Comparison of ENCODE assay signal across 19 cellular contexts in the genomic region with DNA sequence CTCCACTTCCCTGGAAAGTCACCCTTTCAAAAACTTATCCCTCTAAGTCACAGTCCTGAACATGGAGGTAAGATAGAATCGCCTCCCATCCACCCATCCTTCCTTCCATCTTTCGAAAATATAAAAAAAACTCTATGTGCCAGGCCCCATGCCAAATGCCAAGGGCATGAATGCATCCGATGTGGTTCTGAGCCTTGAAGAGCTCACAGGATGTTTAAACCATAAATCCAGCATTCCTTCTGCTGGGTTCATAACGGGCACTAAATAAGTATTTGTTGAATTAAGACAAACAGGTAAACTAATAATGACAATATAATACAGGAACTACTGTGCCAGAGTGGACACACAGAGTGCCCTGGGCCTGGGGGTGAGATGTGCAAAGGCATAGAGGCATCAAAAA.
DNase-seq lines count a peak whose midpoint lies in the region; ATAC-seq and TF ChIP-seq lines count a peak whose summit lies in the region.
"Had no signal": no experiment of that assay in that cellular context is flagged by ENCODE, and none has a peak within 500 bp of the region (broad histone marks: within the 10 kb centered on the region; RNA-seq: fewer than 3 reads in every experiment).

No MANE protein-coding gene starts in this region.

- H3K27ac Mint-ChIP-seq in activated B cell treated with CpG ODN at 0.5 μM for 24 hours, result peak overlapping the region; percentile 79
- H3K27ac Mint-ChIP-seq in activated T-cell treated with anti-CD3 and anti-CD28 coated beads, Interleukin-2, amount 50 U/mL, for 24 hours, result no peak overlapping the region
- H3K27ac Mint-ChIP-seq: activated CD4-positive, alpha-beta memory T cell treated with anti-CD3 and anti-CD28 coated beads for 36 hours had no signal

- intact Hi-C loops in activated B cell treated with CpG ODN at 0.5 μM for 24 hours (cut with micrococcal nuclease), result no loop called here

- ATAC-seq in activated B cell treated with CpG ODN at 0.5 μM for 24 hours (ENCODE audit: low read depth) (no peak), HG03378 (IDR thresholded peaks at IDR 0.05; ENCODE audit: unreplicated experiment) (no peak)

- TF ChIP-seq CTCF in activated B cell treated with CpG ODN at 0.5 μM for 24 hours (IDR thresholded peaks at IDR 0.05) (no peak), fibroblast of pulmonary artery (IDR thresholded peaks at IDR 0.05; ENCODE audit: low read length, missing control alignments) (no peak)

- peak; percentile 88 for DNase-seq in A172 (ENCODE audit: low spot score)
- peak; percentile 68 for DNase-seq in HS-27A (ENCODE audit: low read depth)
- no peak for DNase-seq in activated B cell treated with CpG ODN at 0.5 μM for 24 hours
- DNase-seq in fibroblast of pulmonary artery (ENCODE audit: low read depth), result peak; percentile 27
- DNase-seq in NCI-H748 treated with DMSO at 0.1 percent for 48 hours (lab: John Stamatoyannopoulos, UW), result no peak
- no peak for DNase-seq in NAMALWA (ENCODE audit: low spot score)
- no peak for DNase-seq in activated T-cell treated with anti-CD3 and anti-CD28 coated beads, Interleukin-2, amount 50 U/mL, for 24 hours
- DNase-seq: 8988T; activated CD4-positive, alpha-beta memory T cell treated with anti-CD3 and anti-CD28 coated beads for 36 hours; Calu3; mesendoderm; NCI-H1436; NCI-H510A treated with DMSO at 0.1 percent for 48 hours; RPMI8226; small intestine; T-helper 9 cell had no signal

- POLR2A ChIA-PET in activated B cell treated with CpG ODN at 0.5 μM for 24 hours (lab: Charles Lee), result no interaction called here

- H3K4me3 Mint-ChIP-seq in activated B cell treated with CpG ODN at 0.5 μM for 24 hours, result peak overlapping the region; percentile 63
- no peak overlapping the region for H3K4me3 Mint-ChIP-seq in activated T-cell treated with anti-CD3 and anti-CD28 coated beads, Interleukin-2, amount 50 U/mL, for 24 hours
- H3K4me3 Mint-ChIP-seq: activated CD4-positive, alpha-beta memory T cell treated with anti-CD3 and anti-CD28 coated beads for 36 hours had no signal

- no peak overlapping the region for H3K4me3 ChIP-seq in fibroblast of pulmonary artery (replicated peaks; ENCODE audit: low read depth, low read length)
- H3K4me3 ChIP-seq: thoracic aorta had no signal

- H3K4me1 Mint-ChIP-seq in activated B cell treated with CpG ODN at 0.5 μM for 24 hours, result peaks cover 41% of the 10 kb centered on the region
- no peaks in the 10 kb centered on the region for H3K4me1 Mint-ChIP-seq in activated T-cell treated with anti-CD3 and anti-CD28 coated beads, Interleukin-2, amount 50 U/mL, for 24 hours (ENCODE audit: low read depth)

- no peaks in the 10 kb centered on the region for H3K9me3 Mint-ChIP-seq in activated B cell treated with CpG ODN at 0.5 μM for 24 hours
- H3K9me3 Mint-ChIP-seq in activated T-cell treated with anti-CD3 and anti-CD28 coated beads, Interleukin-2, amount 50 U/mL, for 24 hours, result no peaks in the 10 kb centered on the region
- H3K9me3 Mint-ChIP-seq: activated CD4-positive, alpha-beta memory T cell treated with anti-CD3 and anti-CD28 coated beads for 36 hours; IgD-negative memory B cell had no signal

- no peaks in the 10 kb centered on the region for H3K27me3 Mint-ChIP-seq in activated B cell treated with CpG ODN at 0.5 μM for 24 hours
- no peaks in the 10 kb centered on the region for H3K27me3 Mint-ChIP-seq in activated T-cell treated with anti-CD3 and anti-CD28 coated beads, Interleukin-2, amount 50 U/mL, for 24 hours
- H3K27me3 Mint-ChIP-seq: activated CD4-positive, alpha-beta memory T cell treated with anti-CD3 and anti-CD28 coated beads for 36 hours had no signal

- CTCF ChIA-PET in activated B cell treated with CpG ODN at 0.5 μM for 24 hours (lab: Charles Lee), result no interaction called here

- H3K36me3 Mint-ChIP-seq in activated B cell treated with CpG ODN at 0.5 μM for 24 hours (ENCODE audit: low read depth), result no peaks in the 10 kb centered on the region
- H3K36me3 Mint-ChIP-seq in activated T-cell treated with anti-CD3 and anti-CD28 coated beads, Interleukin-2, amount 50 U/mL, for 24 hours (ENCODE audit: low read depth), result no peaks in the 10 kb centered on the region
- H3K36me3 Mint-ChIP-seq: activated CD4-positive, alpha-beta memory T cell treated with anti-CD3 and anti-CD28 coated beads for 36 hours had no signal

Comparison
In these comparisons a context has a peak if more than half of its experiments do, and no peak if none do; other contexts are left out.
1. DNase-seq: peak in A172 (single experiment), HS-27A (single experiment) and fibroblast of pulmonary artery (single experiment); none in activated B cell treated with CpG ODN at 0.5 μM for 24 hours (single experiment), NCI-H748 treated with DMSO at 0.1 percent for 48 hours (single experiment), NAMALWA (single experiment) and activated T-cell treated with anti-CD3 and anti-CD28 coated beads, Interleukin-2, amount 50 U/mL, for 24 hours (single experiment).